8 cellular contexts compared by ENCODE assay signal in genomic region chr12:57086951-57087688, GRCh38. TPM values are rescaled to one million over a fixed set of nuclear protein-coding genes. Genes with fewer than 3 reads are reported as not detected.
DNase-seq lines count a peak whose midpoint lies in the region; ATAC-seq lines count a peak whose summit lies in the region.

No MANE protein-coding gene starts in this region.

- H3K36me3 Mint-ChIP-seq in effector memory CD8-positive, alpha-beta T cell (ENCODE audit: insufficient read depth): peaks cover 14% of the 10 kb centered on the region

- H3K9me3 Mint-ChIP-seq in effector memory CD8-positive, alpha-beta T cell: no peaks in the 10 kb centered on the region

- ATAC-seq in GM18498 (IDR thresholded peaks at IDR 0.05; ENCODE audit: unreplicated experiment) (peak; percentile 38), HG02870 (IDR thresholded peaks at IDR 0.05; ENCODE audit: unreplicated experiment) (peak; percentile 31)
- peak; percentile 56 for ATAC-seq in effector memory CD8-positive, alpha-beta T cell (replicated peaks)

- peaks cover 32 to 40% of the 10 kb centered on the region in 2 donors for H3K4me1 Mint-ChIP-seq in effector memory CD8-positive, alpha-beta T cell (ENCODE audit: low read depth in 2 of 2)

- peak overlapping the region; percentile 93 to 95 for H3K4me3 Mint-ChIP-seq in effector memory CD8-positive, alpha-beta T cell

- peak overlapping the region; percentile 96 for H3K27ac Mint-ChIP-seq in effector memory CD8-positive, alpha-beta T cell

- peak; percentile 11 for DNase-seq in NCI-H526 treated with DMSO at 0.1 percent for 48 hours (lab: John Stamatoyannopoulos, UW)
- peak; percentile 92 to 97 for DNase-seq in activated CD8-positive, alpha-beta memory T cell treated with anti-CD3 and anti-CD28 coated beads for 4 hours (ENCODE audit: low read depth in 2 of 2)
- peak; percentile 70 to 77 (median 74) for DNase-seq in effector memory CD8-positive, alpha-beta T cell
- peak; percentile 96 for DNase-seq in mesenteric fat pad (ENCODE audit: low spot score)
- DNase-seq in stimulated activated CD8-positive, alpha-beta memory T cell treated with anti-CD3 and anti-CD28 coated beads, Interleukin-15, amount 100 ng/mL, for 1 hour (ENCODE audit: low read depth): peak; percentile 91
- no peak for DNase-seq in NCI-H2107 treated with DMSO at 0.1 percent for 48 hours (lab: John Stamatoyannopoulos, UW; ENCODE audit: unreplicated experiment)

- H3K27me3 Mint-ChIP-seq in effector memory CD8-positive, alpha-beta T cell: no peaks in the 10 kb centered on the region

RNA-seq across cellular contexts. Expression of gene NAB2, which starts 1.8 kb away (rescaled TPM):
- total RNA-seq in mesenteric fat pad: 22.1 TPM

RNA-seq across cellular contexts. Expression of gene NEMP1, which starts 8.5 kb away (rescaled TPM):
- 8.6 TPM for total RNA-seq in mesenteric fat pad

RNA-seq across cellular contexts. Expression of gene STAT6, which starts 24.0 kb away (rescaled TPM):
- 164 TPM for total RNA-seq in mesenteric fat pad

RNA-seq across cellular contexts. Expression of gene MYO1A, which starts 37.2 kb away (rescaled TPM):
- total RNA-seq in mesenteric fat pad: 3.6 TPM

RNA-seq across cellular contexts. Expression of gene LRP1, which starts 41.2 kb away (rescaled TPM):
- 954 TPM for total RNA-seq in mesenteric fat pad
